Comparison of ENCODE assay signal across 22 cellular contexts in genomic region chr6:35093118-35093445, GRCh38. TPM values are rescaled to one million over a fixed set of nuclear protein-coding genes. Genes with fewer than 3 reads are reported as not detected.
A peak's percentile ranks its signal among the peaks of the same experiment; 100 is the strongest.
DNase-seq lines count a peak whose midpoint lies in the region; ATAC-seq, FAIRE-seq and TF ChIP-seq lines count a peak whose summit lies in the region.
"Had no signal": no experiment of that assay in that cellular context is flagged by ENCODE, and none has a peak within 500 bp of the region (broad histone marks: within the 10 kb centered on the region; RNA-seq: fewer than 3 reads in every experiment).

No MANE protein-coding gene starts in this region.

- H3K27me3 ChIP-seq in SJSA1 (replicated peaks) = no peaks in the 10 kb centered on the region
- no peaks in the 10 kb centered on the region for H3K27me3 ChIP-seq in fibroblast of lung (ENCODE audit: control insufficient read depth, insufficient read depth, low read length)
- H3K27me3 ChIP-seq in skeletal muscle tissue (ENCODE audit: control insufficient read depth in 3 of 3, insufficient read depth in 3 of 3, low read length in 3 of 3) = no peaks in the 10 kb centered on the region
- H3K27me3 ChIP-seq in HAP-1 (ENCODE audit: low read depth) = no peaks in the 10 kb centered on the region
- no peaks in the 10 kb centered on the region for H3K27me3 ChIP-seq in HepG2 (ENCODE audit: control insufficient read depth in 1 of 2, insufficient read depth in 2 of 2, low read length in 2 of 2)
- H3K27me3 ChIP-seq: left lung, thyroid gland had no signal

- H3K4me1 Mint-ChIP-seq in naive thymus-derived CD8-positive, alpha-beta T cell = no peaks in the 10 kb centered on the region

- no peak overlapping the region for H3K27ac Mint-ChIP-seq in naive thymus-derived CD8-positive, alpha-beta T cell
- H3K27ac Mint-ChIP-seq: activated CD8-positive, alpha-beta memory T cell treated with anti-CD3 and anti-CD28 coated beads, Interleukin-2, amount 10 ng/mL, durations not matched to agents 7 days and 5 days; dendritic cell treated with granulocyte-macrophage colony-stimulating factor and Interleukin-4, amounts not matched to agents 40 ng/mL and 50 ng/mL, for 4 days; natural killer cell treated with Interleukin-12 subunit alpha and Interleukin-12 subunit beta and Interleukin-15 and Interleukin-18, amount 100 ng/mL, for 72 hours had no signal

- H3K9me3 Mint-ChIP-seq in naive thymus-derived CD8-positive, alpha-beta T cell = no peaks in the 10 kb centered on the region
- H3K9me3 Mint-ChIP-seq: dendritic cell treated with granulocyte-macrophage colony-stimulating factor and Interleukin-4, amounts not matched to agents 40 ng/mL and 50 ng/mL, for 4 days; natural killer cell treated with Interleukin-12 subunit alpha and Interleukin-12 subunit beta and Interleukin-15 and Interleukin-18, amount 100 ng/mL, for 72 hours had no signal

- TF ChIP-seq EP300 in HepG2 (IDR thresholded peaks at IDR 0.05; ENCODE audit: low read depth in 2 of 2, low read length in 2 of 2) = no peak
- TF ChIP-seq EP300 in HepG2 (CRISPR knock-in tag; IDR thresholded peaks at IDR 0.05; ENCODE audit: borderline replicate concordance) = no peak

- TF ChIP-seq CTCF in fibroblast of lung (conservative IDR thresholded peaks at IDR 0.05 in 1 of 2, IDR thresholded peaks at IDR 0.05 in 1 of 2; ENCODE audit: low read depth in 1 of 2, low read length in 2 of 2) = no peak
- TF ChIP-seq CTCF in HepG2 (CRISPR knock-in tag; IDR thresholded peaks at IDR 0.05) = no peak

- peak overlapping the region; percentile 56 for H3K27ac ChIP-seq in SJSA1
- H3K27ac ChIP-seq in fibroblast of lung (ENCODE audit: insufficient read depth, low read length) = no peak overlapping the region
- peak overlapping the region; percentile 2 for H3K27ac ChIP-seq in skeletal muscle tissue (ENCODE audit: low read depth, low read length)
- H3K27ac ChIP-seq in HepG2 (ENCODE audit: extremely low read length, insufficient read depth, low read length) = no peak overlapping the region
- H3K27ac ChIP-seq: HL-60, KMS-11, left lung had no signal

- H2AFZ ChIP-seq in fibroblast of lung (ENCODE audit: low read length) = no peak overlapping the region
- H2AFZ ChIP-seq in HepG2 (ENCODE audit: low read length) = no peak overlapping the region

- H3K9me3 ChIP-seq in SJSA1 (replicated peaks) (no peaks in the 10 kb centered on the region), fibroblast of lung (ENCODE audit: control insufficient read depth, insufficient read depth, low read depth, low read length) (no peaks in the 10 kb centered on the region), skeletal muscle tissue (ENCODE audit: control insufficient read depth in 3 of 3, low read length in 3 of 3) (no peaks in the 10 kb centered on the region), HAP-1 (no peaks in the 10 kb centered on the region), HepG2 (ENCODE audit: low read length) (no peaks in the 10 kb centered on the region)
- H3K9me3 ChIP-seq: left lung, thyroid gland had no signal

- H3K9ac ChIP-seq in fibroblast of lung (ENCODE audit: insufficient read depth, low read length) (no peak overlapping the region), skeletal muscle tissue (ENCODE audit: low read depth in 1 of 3, low read length in 3 of 3) (no peak overlapping the region), HepG2 (ENCODE audit: insufficient read depth, low read depth, low read length) (no peak overlapping the region)
- H3K9ac ChIP-seq: KMS-11 had no signal

- TF ChIP-seq POLR2A in HepG2 (IDR thresholded peaks at IDR 0.05; ENCODE audit: insufficient read depth in 1 of 2, low read depth in 2 of 2, low read length in 2 of 2) = no peak

- H3K4me3 ChIP-seq in SJSA1 (no peak overlapping the region), fibroblast of lung (replicated peaks in 1 of 4; ENCODE audit: control extremely low read depth in 1 of 4, insufficient read depth in 1 of 4, low read depth in 3 of 4, low read length in 4 of 4) (no peak overlapping the region), skeletal muscle tissue (ENCODE audit: low read length in 3 of 3) (no peak overlapping the region), HAP-1 (no peak overlapping the region), HepG2 (replicated peaks in 1 of 3; ENCODE audit: insufficient read depth in 1 of 3, low read depth in 2 of 3, low read length in 3 of 3) (no peak overlapping the region)
- H3K4me3 ChIP-seq: left lung, thyroid gland had no signal

- POLR2A ChIA-PET in HepG2 (lab: Yijun Ruan, JAX) = no interaction called here
- POLR2A ChIA-PET in naive thymus-derived CD8-positive, alpha-beta T cell (lab: Charles Lee) = no interaction called here

- H4K20me1 ChIP-seq in fibroblast of lung (ENCODE audit: control insufficient read depth, extremely low read depth, insufficient read depth, low read length) = no peaks in the 10 kb centered on the region
- H4K20me1 ChIP-seq in HepG2 (ENCODE audit: insufficient read depth, low read length) = no peaks in the 10 kb centered on the region

- WGBS in HepG2 (ENCODE audit: low lambda C conversion rate) = 88% methylated on average over 5 of the region's 5 CpGs

- BruUV-seq in HepG2 (replicated peaks; lab: Mats Ljungman, UMichigan) = no TSS peak

- H3K36me3 Mint-ChIP-seq in naive thymus-derived CD8-positive, alpha-beta T cell = peaks cover 0 to 18% (median 10%) of the 10 kb centered on the region in 3 donors
- H3K36me3 Mint-ChIP-seq: activated CD8-positive, alpha-beta memory T cell treated with anti-CD3 and anti-CD28 coated beads, Interleukin-2, amount 10 ng/mL, durations not matched to agents 7 days and 5 days; natural killer cell treated with Interleukin-12 subunit alpha and Interleukin-12 subunit beta and Interleukin-15 and Interleukin-18, amount 100 ng/mL, for 72 hours had no signal

- intact Hi-C loops in HepG2 (cut with micrococcal nuclease; ENCODE audit: unreplicated experiment) = no loop called here

- no peaks in the 10 kb centered on the region for H3K36me3 ChIP-seq in SJSA1
- H3K36me3 ChIP-seq in fibroblast of lung (ENCODE audit: control insufficient read depth, insufficient read depth, low read length) = peaks cover 2% of the 10 kb centered on the region
- peaks cover 17 to 19% (median 18%) of the 10 kb centered on the region in 3 donors for H3K36me3 ChIP-seq in skeletal muscle tissue (ENCODE audit: control insufficient read depth in 3 of 3, insufficient read depth in 3 of 3, low read length in 3 of 3)
- H3K36me3 ChIP-seq in HAP-1 (replicated peaks) = peaks cover 12% of the 10 kb centered on the region
- H3K36me3 ChIP-seq in HepG2 (replicated peaks in 1 of 2; ENCODE audit: control insufficient read depth in 1 of 2, insufficient read depth in 2 of 2, low read length in 2 of 2) = peaks cover 1 to 8% of the 10 kb centered on the region in 2 experiments; a peak in 2 of 5 replicates

- H3K4me1 ChIP-seq in SJSA1 (replicated peaks) (peaks cover 60% of the 10 kb centered on the region), fibroblast of lung (ENCODE audit: control insufficient read depth, extremely low read depth, insufficient read depth, low read length) (peaks cover 32% of the 10 kb centered on the region), skeletal muscle tissue (ENCODE audit: control insufficient read depth in 3 of 3, insufficient read depth in 3 of 3, low read length in 3 of 3) (peaks cover 9 to 12% (median 10%) of the 10 kb centered on the region in 3 donors), HAP-1 (peaks cover 46% of the 10 kb centered on the region), HepG2 (ENCODE audit: insufficient read depth, low read length) (peaks cover 24% of the 10 kb centered on the region)

- DNase-seq in AG08396 (ENCODE audit: low spot score) (peak; percentile 2), SJSA1 (ENCODE audit: low read depth in 1 of 2, low spot score in 2 of 2) (peak in 1 of 2 experiments; percentile 68), fibroblast of lung (ENCODE audit: low read depth in 2 of 2) (no peak), HAP-1 (ENCODE audit: low spot score in 2 of 2) (no peak), HepG2 (ENCODE audit: low spot score) (no peak), NCI-H128 (lab: John Stamatoyannopoulos, UW; ENCODE audit: unreplicated experiment) (no peak)
- no peak for DNase-seq in naive thymus-derived CD8-positive, alpha-beta T cell
- DNase-seq: activated CD8-positive, alpha-beta memory T cell treated with anti-CD3 and anti-CD28 coated beads, Interleukin-2, amount 10 ng/mL, durations not matched to agents 7 days and 5 days; activated effector memory CD4-positive, alpha-beta T cell treated with anti-CD3 and anti-CD28 coated beads, Interleukin-2, amount 50 U/mL, for 16 hours; aorta; left lung; NCI-H1417 treated with DMSO at 0.1 percent for 48 hours; NCI-H345; stimulated activated CD4-positive, alpha-beta T cell treated with anti-CD3 and anti-CD28 coated beads, Interleukin-1b, Interleukin-23, amount 100 ng/mL, for 48 hours; T-helper 2 cell; thyroid gland had no signal

- H3K4me3 Mint-ChIP-seq in naive thymus-derived CD8-positive, alpha-beta T cell = no peak overlapping the region
- H3K4me3 Mint-ChIP-seq: activated CD8-positive, alpha-beta memory T cell treated with anti-CD3 and anti-CD28 coated beads, Interleukin-2, amount 10 ng/mL, durations not matched to agents 7 days and 5 days; dendritic cell treated with granulocyte-macrophage colony-stimulating factor and Interleukin-4, amounts not matched to agents 40 ng/mL and 50 ng/mL, for 4 days; natural killer cell treated with Interleukin-12 subunit alpha and Interleukin-12 subunit beta and Interleukin-15 and Interleukin-18, amount 100 ng/mL, for 72 hours had no signal

- CTCF ChIA-PET in HepG2 (lab: Yijun Ruan, JAX; ENCODE audit: low intra/inter-chr PET ratio, low total read pairs) = no interaction called here

- no peak for FAIRE-seq in HepG2 (lab: Jason Lieb, UNC)

- no peaks in the 10 kb centered on the region for H3K27me3 Mint-ChIP-seq in naive thymus-derived CD8-positive, alpha-beta T cell
- H3K27me3 Mint-ChIP-seq: dendritic cell treated with granulocyte-macrophage colony-stimulating factor and Interleukin-4, amounts not matched to agents 40 ng/mL and 50 ng/mL, for 4 days had no signal

- no peaks in the 10 kb centered on the region for H3K79me2 ChIP-seq in fibroblast of lung (ENCODE audit: control insufficient read depth, insufficient read depth, low read length)
- H3K79me2 ChIP-seq in HepG2 (ENCODE audit: insufficient read depth, low read length) = no peaks in the 10 kb centered on the region

- H3K4me2 ChIP-seq in fibroblast of lung (ENCODE audit: extremely low read depth, insufficient read depth, low read length) = peak overlapping the region; percentile 54
- no peak overlapping the region for H3K4me2 ChIP-seq in HepG2 (ENCODE audit: low read depth, low read length)
- H3K4me2 ChIP-seq: KMS-11 had no signal

- TF ChIP-seq RAD21 in HepG2 (CRISPR knock-in tag; IDR thresholded peaks at IDR 0.05) = no peak

- in situ Hi-C loops in HAP-1 (cut with MboI; ENCODE audit: low sequenced_read_pairs) (no loop called here), HepG2 (cut with HindIII; ENCODE audit: extremely low pct_ligation_motif_present, low pct_unique_long_range_greater_than_20kb) (no loop called here)

- ATAC-seq in HepG2 = no peak
- ATAC-seq in naive thymus-derived CD8-positive, alpha-beta T cell = no peak
- ATAC-seq: activated CD4-positive, CD25-positive, alpha-beta regulatory T cell treated with anti-CD3 and anti-CD28 coated beads, Interleukin-2, amount 50 U/mL, for 24 hours; activated CD8-positive, alpha-beta memory T cell treated with anti-CD3 and anti-CD28 coated beads, Interleukin-2, amount 10 ng/mL, durations not matched to agents 7 days and 5 days; left lung; natural killer cell treated with Interleukin-12 subunit alpha and Interleukin-12 subunit beta and Interleukin-15 and Interleukin-18, amount 100 ng/mL, for 72 hours had no signal

RNA-seq across cellular contexts. Expression of gene TCP11, which starts 48.1 kb away (rescaled TPM):
- 0.60 and 1.6 TPM in 2 replicates for total RNA-seq in SJSA1 (2014; rRNA removed; shearing (Covaris generic))
- total RNA-seq in fibroblast of lung = 0.17 and 0.51 TPM in 2 replicates
- 0.16 and 0.24 TPM in 2 replicates for polyA plus RNA-seq in fibroblast of lung
- 0.16 TPM in 1 of 2 replicates, not detected in the other for polyA plus RNA-seq in fibroblast of lung (2012)
- not detected in 2 replicates for polyA minus RNA-seq in fibroblast of lung (ENCODE audit: low replicate concordance)
- total RNA-seq in skeletal muscle tissue = not detected
- total RNA-seq in HepG2 (2016; rRNA removed; fragmentation: Illumina TruSeq; extraction: Trizol) = not detected in 2 replicates
- not detected in 2 replicates for total RNA-seq in HepG2 (2016; cell fraction: cytosol; rRNA removed; fragmentation: Illumina TruSeq; extraction: Trizol; ENCODE audit: low read depth)
- total RNA-seq in HepG2 (2016; cell fraction: insoluble cytoplasmic fraction; rRNA removed; fragmentation: Illumina TruSeq; extraction: Trizol) = not detected in 2 replicates
- not detected in 2 replicates for total RNA-seq in HepG2 (2016; cell fraction: membrane; rRNA removed; fragmentation: Illumina TruSeq; extraction: Trizol)
- not detected in 2 replicates for total RNA-seq in HepG2 (2016; cell fraction: nucleus; rRNA removed; fragmentation: Illumina TruSeq; extraction: Trizol)
- 0.04 TPM in 1 of 2 replicates, not detected in the other for polyA plus RNA-seq in HepG2 (2011; rRNA removed)
- not detected in 2 replicates for polyA plus RNA-seq in HepG2 (2011; cell fraction: cytosol; rRNA removed)
- not detected in 2 replicates for polyA plus RNA-seq in HepG2 (2011; cell fraction: nucleus; rRNA removed)
- not detected in 2 replicates for polyA plus RNA-seq in HepG2 (2012)
- not detected in 2 replicates for polyA plus RNA-seq in HepG2 (2016; cell fraction: cytosol; fragmentation: Illumina TruSeq; extraction: Trizol; ENCODE audit: low read depth)
- not detected in 2 replicates for polyA plus RNA-seq in HepG2 (2016; cell fraction: insoluble cytoplasmic fraction; fragmentation: Illumina TruSeq; extraction: Trizol; ENCODE audit: low read depth)
- not detected in 2 replicates for polyA plus RNA-seq in HepG2 (2016; cell fraction: membrane; fragmentation: Illumina TruSeq; extraction: Trizol; ENCODE audit: low read depth)
- polyA plus RNA-seq in HepG2 (2016; cell fraction: nucleus; fragmentation: Illumina TruSeq; extraction: Trizol; ENCODE audit: insufficient read depth, low read depth) = not detected in 2 replicates
- not detected in 2 replicates for polyA minus RNA-seq in HepG2 (2011; rRNA and poly(A)+ RNA removed; ENCODE audit: low replicate concordance)
- not detected in 2 replicates for polyA minus RNA-seq in HepG2 (2011; cell fraction: cytosol; rRNA and poly(A)+ RNA removed)
- polyA minus RNA-seq in HepG2 (2011; cell fraction: nucleus; rRNA and poly(A)+ RNA removed) = not detected in 2 replicates
- total RNA-seq in naive thymus-derived CD8-positive, alpha-beta T cell = not detected
- not detected for polyA plus RNA-seq in naive thymus-derived CD8-positive, alpha-beta T cell
- total RNA-seq: activated CD8-positive, alpha-beta memory T cell treated with anti-CD3 and anti-CD28 coated beads, Interleukin-2, amount 10 ng/mL, durations not matched to agents 7 days and 5 days; natural killer cell treated with Interleukin-12 subunit alpha and Interleukin-12 subunit beta and Interleukin-15 and Interleukin-18, amount 100 ng/mL, for 72 hours had no signal
- polyA plus RNA-seq: aorta had no signal

Comparison
In these comparisons a context has a peak if more than half of its experiments do, and no peak if none do; other contexts are left out.
1. H3K27ac ChIP-seq: peak in SJSA1 (single experiment) and skeletal muscle tissue (single experiment); none in fibroblast of lung (single experiment) and HepG2 (single experiment).